Comparison of ENCODE assay signal across 1 cellular context in genomic region chr16:75432828-75433731, GRCh38.
TF ChIP-seq lines count a peak whose summit lies in the region.

TSS of gene CFDP1 (minus strand) at chr16:75433503. CDS start at chr16:75433352, 151 bp downstream.

TF ChIP-seq in A549, 52 proteins besides CTCF, POLR2A, EP300 and RAD21 (continued from another document):
- no peak for TF ChIP-seq RFX5 (IDR thresholded peaks at IDR 0.05)
- no peak for TF ChIP-seq NPAS2 (CRISPR knock-in tag; IDR thresholded peaks at IDR 0.05; ENCODE audit: borderline replicate concordance)
- TF ChIP-seq MYC (IDR thresholded peaks at IDR 0.05; ENCODE audit: borderline replicate concordance, low read length): peak; percentile 83
